Comparison of ENCODE assay signal across 8 cellular contexts in the genomic region with DNA sequence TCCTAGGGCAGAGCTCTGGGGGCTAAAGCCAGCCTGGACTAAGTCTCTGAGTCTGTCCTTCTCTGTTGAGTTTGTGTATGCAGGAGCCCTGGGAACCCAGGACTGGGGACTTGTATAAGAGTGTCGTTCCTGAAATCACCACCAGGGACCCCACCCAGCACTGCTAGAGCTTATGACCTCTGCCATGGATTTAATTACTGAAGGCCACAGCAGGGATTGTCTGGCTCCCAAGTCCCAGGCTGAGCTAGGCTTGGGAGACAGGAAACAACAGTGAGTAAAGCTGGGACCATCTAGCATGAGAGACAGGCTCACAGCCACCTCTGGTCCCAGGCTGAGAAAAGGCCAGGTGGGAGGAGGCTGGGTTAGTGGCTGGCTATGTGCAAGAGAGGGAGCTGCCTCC. TPM values are rescaled to one million over a fixed set of nuclear protein-coding genes. Genes with fewer than 3 reads are reported as not detected.
DNase-seq lines count a peak whose midpoint lies in the region; ATAC-seq and TF ChIP-seq lines count a peak whose summit lies in the region.

No MANE protein-coding gene starts in this region.

- peaks cover 27% of the 10 kb centered on the region for H3K27me3 Mint-ChIP-seq in type B pancreatic cell

- peak overlapping the region; percentile 12 for H3K4me3 Mint-ChIP-seq in type B pancreatic cell

- in situ Hi-C loops in G401 (cut with HindIII; ENCODE audit: low sequenced_read_pairs): no loop called here

- ATAC-seq in GM18502 (IDR thresholded peaks at IDR 0.05; ENCODE audit: poor library complexity, unreplicated experiment) (peak; percentile 69), esophagus mucosa (peak; percentile 24)

- H3K4me1 Mint-ChIP-seq in type B pancreatic cell (ENCODE audit: unreplicated experiment): peaks cover 19% of the 10 kb centered on the region

- H3K9me3 Mint-ChIP-seq in type B pancreatic cell: no peaks in the 10 kb centered on the region

- DNase-seq in AG09319 (ENCODE audit: extremely low read depth, low read depth): no peak
- peak; percentile 68 for DNase-seq in NCI-H1694 (lab: John Stamatoyannopoulos, UW)
- DNase-seq in activated CD4-positive, alpha-beta T cell treated with anti-CD3 and anti-CD28 coated beads, Interleukin-2, amount 50 U/mL, for 4 hours: peak; percentile 42 to 43
- peak; percentile 62 for DNase-seq in myocyte (ENCODE audit: low read depth)
- no peak for DNase-seq in type B pancreatic cell (ENCODE audit: extremely low spot score, unreplicated experiment)
- DNase-seq in G401 (ENCODE audit: low spot score): no peak

- H3K27ac Mint-ChIP-seq in type B pancreatic cell: peak overlapping the region; percentile 50

- H3K36me3 Mint-ChIP-seq in type B pancreatic cell: no peaks in the 10 kb centered on the region

- TF ChIP-seq CTCF in AG09319 (IDR thresholded peaks at IDR 0.05; ENCODE audit: low read depth, low read length): peak; percentile 35
- peak; percentile 75 for TF ChIP-seq CTCF in type B pancreatic cell (conservative IDR thresholded peaks at IDR 0.05)

RNA-seq across cellular contexts. Expression of gene TSPAN15, which starts 1.4 kb away (rescaled TPM):
- 3.4 TPM for total RNA-seq in esophagus mucosa
- total RNA-seq in myocyte: 5.5 and 13.2 TPM in 2 replicates
- polyA plus RNA-seq in myocyte (2012): 4.9 TPM
- total RNA-seq in type B pancreatic cell (ENCODE audit: low replicate concordance): 19.4 and 19.7 TPM in 2 replicates
- 10.2 and 14.6 TPM in 2 replicates for total RNA-seq in G401 (2014; rRNA removed; shearing (Covaris generic))

RNA-seq across cellular contexts. Expression of gene TACR2, which starts 33.1 kb away (rescaled TPM):
- total RNA-seq in esophagus mucosa: 1.2 TPM
- 0.08 TPM in 1 of 2 replicates, not detected in the other for total RNA-seq in myocyte
- 1.8 TPM for polyA plus RNA-seq in myocyte (2012)
- total RNA-seq in type B pancreatic cell (ENCODE audit: low replicate concordance): not detected in 2 replicates
- total RNA-seq in G401 (2014; rRNA removed; shearing (Covaris generic)): not detected in 2 replicates

Comparison
In these comparisons a context has a peak if more than half of its experiments do, and no peak if none do; other contexts are left out.
1. DNase-seq: peak in NCI-H1694 (single experiment), activated CD4-positive, alpha-beta T cell treated with anti-CD3 and anti-CD28 coated beads, Interleukin-2, amount 50 U/mL, for 4 hours (2 of 2) and myocyte (single experiment); none in AG09319 (single experiment), type B pancreatic cell (single experiment) and G401 (single experiment).